20 cellular contexts compared by ENCODE assay signal in genomic region chr7:149796287-149796860, GRCh38. TPM values are rescaled to one million over a fixed set of nuclear protein-coding genes. Genes with fewer than 3 reads are reported as not detected.
A peak's percentile ranks its signal among the peaks of the same experiment; 100 is the strongest.
DNase-seq lines count a peak whose midpoint lies in the region; ATAC-seq, FAIRE-seq and TF ChIP-seq lines count a peak whose summit lies in the region.
"Had no signal": no experiment of that assay in that cellular context is flagged by ENCODE, and none has a peak within 500 bp of the region (broad histone marks: within the 10 kb centered on the region; RNA-seq: fewer than 3 reads in every experiment).

No MANE protein-coding gene starts in this region.

- H3K9ac ChIP-seq in HepG2 (ENCODE audit: insufficient read depth, low read depth, low read length) (no peak overlapping the region), neural progenitor cell (no peak overlapping the region)
- H3K9ac ChIP-seq: BLaER1 had no signal

- WGBS in HepG2 (ENCODE audit: low lambda C conversion rate) = 80% methylated on average over 12 of the region's 19 CpGs
- WGBS in right lobe of liver (ENCODE audit: insufficient coverage, low coverage, low lambda C conversion rate, missing lambda C conversion rate) = no CpG with 5 or more reads among the region's 19 CpGs

- no peaks in the 10 kb centered on the region for H3K9me3 ChIP-seq in HepG2 (ENCODE audit: low read length)
- no peaks in the 10 kb centered on the region for H3K9me3 ChIP-seq in right lobe of liver
- H3K9me3 ChIP-seq in neural progenitor cell (ENCODE audit: low read depth) = no peaks in the 10 kb centered on the region
- H3K9me3 ChIP-seq in vagina = no peaks in the 10 kb centered on the region
- H3K9me3 ChIP-seq: BLaER1 had no signal

- H4K20me1 ChIP-seq in HepG2 (ENCODE audit: insufficient read depth, low read length) (no peaks in the 10 kb centered on the region), neural progenitor cell (ENCODE audit: low read depth) (no peaks in the 10 kb centered on the region)
- H4K20me1 ChIP-seq: BLaER1 had no signal

- TF ChIP-seq RAD21 in HepG2 (CRISPR knock-in tag; IDR thresholded peaks at IDR 0.05) = no peak

- no peaks in the 10 kb centered on the region for H3K9me3 Mint-ChIP-seq in WTC11
- H3K9me3 Mint-ChIP-seq in neural progenitor cell = no peaks in the 10 kb centered on the region
- H3K9me3 Mint-ChIP-seq: CD4-positive, alpha-beta memory T cell; HFFc6 had no signal

- TF ChIP-seq EP300 in HepG2 (IDR thresholded peaks at IDR 0.05; ENCODE audit: low read depth in 2 of 2, low read length in 2 of 2) = no peak
- no peak for TF ChIP-seq EP300 in HepG2 (CRISPR knock-in tag; IDR thresholded peaks at IDR 0.05; ENCODE audit: borderline replicate concordance)

- no peaks in the 10 kb centered on the region for H3K36me3 ChIP-seq in HepG2 (replicated peaks in 1 of 2; ENCODE audit: control insufficient read depth in 1 of 2, insufficient read depth in 2 of 2, low read length in 2 of 2)
- H3K36me3 ChIP-seq in right lobe of liver = no peaks in the 10 kb centered on the region
- no peaks in the 10 kb centered on the region for H3K36me3 ChIP-seq in neural progenitor cell
- no peaks in the 10 kb centered on the region for H3K36me3 ChIP-seq in vagina
- H3K36me3 ChIP-seq: BLaER1 had no signal

- H2AFZ ChIP-seq in HepG2 (ENCODE audit: low read length) = no peak overlapping the region
- H2AFZ ChIP-seq in neural progenitor cell (replicated peaks) = no peak overlapping the region

- no peak for TF ChIP-seq POLR2A in HepG2 (IDR thresholded peaks at IDR 0.05; ENCODE audit: insufficient read depth in 1 of 2, low read depth in 2 of 2, low read length in 2 of 2)
- no peak for TF ChIP-seq POLR2A in right lobe of liver (IDR thresholded peaks at IDR 0.05)
- no peak for TF ChIP-seq POLR2A in vagina (IDR thresholded peaks at IDR 0.05)

- FAIRE-seq in HepG2 (lab: Jason Lieb, UNC) = no peak
- FAIRE-seq: H54 had no signal

- POLR2A ChIA-PET in HepG2 (lab: Yijun Ruan, JAX) = no interaction called here
- POLR2A ChIA-PET in WTC11 (lab: Charles Lee) = no interaction called here

- H3K79me2 ChIP-seq in HepG2 (ENCODE audit: insufficient read depth, low read length) = no peaks in the 10 kb centered on the region
- H3K79me2 ChIP-seq in neural progenitor cell (ENCODE audit: low read depth) = no peaks in the 10 kb centered on the region

- H3K4me2 ChIP-seq in HepG2 (ENCODE audit: low read depth, low read length) = no peak overlapping the region
- H3K4me2 ChIP-seq in neural progenitor cell = no peak overlapping the region

- H3F3A ChIP-seq in neural progenitor cell (ENCODE audit: low read depth) = no peaks in the 10 kb centered on the region

- in situ Hi-C loops in HepG2 (cut with HindIII; ENCODE audit: extremely low pct_ligation_motif_present, low pct_unique_long_range_greater_than_20kb) = no loop called here

- no peak overlapping the region for H3K27ac Mint-ChIP-seq in WTC11
- H3K27ac Mint-ChIP-seq in neural progenitor cell = no peak overlapping the region
- H3K27ac Mint-ChIP-seq: CD4-positive, alpha-beta memory T cell; HFFc6 had no signal

- no peaks in the 10 kb centered on the region for H3K4me1 ChIP-seq in HepG2 (ENCODE audit: insufficient read depth, low read length)
- no peaks in the 10 kb centered on the region for H3K4me1 ChIP-seq in right lobe of liver
- no peaks in the 10 kb centered on the region for H3K4me1 ChIP-seq in neural progenitor cell
- no peaks in the 10 kb centered on the region for H3K4me1 ChIP-seq in vagina

- DNase-seq in HepG2 (ENCODE audit: low spot score) = no peak
- DNase-seq in right lobe of liver = no peak
- peak; percentile 59 for DNase-seq in WTC11 (ENCODE audit: low spot score)
- DNase-seq in iPS-NIHi11 (ENCODE audit: low spot score) = peak; percentile 62
- DNase-seq in neural progenitor cell (ENCODE audit: low spot score) = no peak
- DNase-seq in NCI-H2227 treated with DMSO at 0.1 percent for 48 hours (lab: John Stamatoyannopoulos, UW) = no peak
- no peak for DNase-seq in vagina (ENCODE audit: extremely low spot score in 2 of 2)
- DNase-seq in DMS79 (lab: John Stamatoyannopoulos, UW) = no peak
- DNase-seq: 8988T; CD4-positive, alpha-beta memory T cell; DMS153; DMS79 treated with DMSO at 0.1 percent for 48 hours; GF-D8; HFFc6; IMR-90; KBM-7 had no signal

- CTCF ChIA-PET in HepG2 (lab: Yijun Ruan, JAX; ENCODE audit: low intra/inter-chr PET ratio, low total read pairs) (no interaction called here), WTC11 (lab: Charles Lee) (interaction anchor here (0.7 to 5.0 kb wide), 10 partner anchors 7 to 172 kb away, joined by 3 to 43 read pairs (median 5); partner anchors contain the start of gene ZNF862)

- 0 out of 5 replicates have a peak, but pooled peaks cover 1 to 6% of the 10 kb centered on the region in 2 experiments for H3K27me3 ChIP-seq in HepG2 (ENCODE audit: control insufficient read depth in 1 of 2, insufficient read depth in 2 of 2, low read length in 2 of 2)
- no peaks in the 10 kb centered on the region for H3K27me3 ChIP-seq in right lobe of liver
- peaks cover 14% of the 10 kb centered on the region for H3K27me3 ChIP-seq in neural progenitor cell
- no peaks in the 10 kb centered on the region for H3K27me3 ChIP-seq in vagina
- H3K27me3 ChIP-seq: BLaER1 had no signal

- intact Hi-C loops in HepG2 (cut with micrococcal nuclease; ENCODE audit: unreplicated experiment) = no loop called here
- intact Hi-C loops in right lobe of liver (cut with DNase I) = no loop called here
- intact Hi-C loops in vagina (cut with DNase I) = no loop called here

- no peaks in the 10 kb centered on the region for H3K36me3 Mint-ChIP-seq in WTC11
- H3K36me3 Mint-ChIP-seq in neural progenitor cell = no peaks in the 10 kb centered on the region
- H3K36me3 Mint-ChIP-seq: CD14-positive monocyte; CD4-positive, alpha-beta memory T cell had no signal

- ATAC-seq in HepG2 (no peak), right lobe of liver (no peak), WTC11 (peak; percentile 53)

- TF ChIP-seq CTCF in HepG2 (CRISPR knock-in tag; IDR thresholded peaks at IDR 0.05) (0 out of 2 replicates have a peak, but pooled peaks have one; percentile 7), right lobe of liver (IDR thresholded peaks at IDR 0.05) (no peak), WTC11 (IDR thresholded peaks at IDR 0.05) (no peak), neural progenitor cell (IDR thresholded peaks at IDR 0.05) (no peak), vagina (IDR thresholded peaks at IDR 0.05) (no peak)

- H3K27ac ChIP-seq in HepG2 (ENCODE audit: extremely low read length, insufficient read depth, low read length) = no peak overlapping the region
- H3K27ac ChIP-seq in right lobe of liver = no peak overlapping the region
- no peak overlapping the region for H3K27ac ChIP-seq in neural progenitor cell
- no peak overlapping the region for H3K27ac ChIP-seq in vagina
- H3K27ac ChIP-seq: BLaER1, HL-60 had no signal

- no peak overlapping the region for H3K4me3 ChIP-seq in HepG2 (replicated peaks in 1 of 3; ENCODE audit: insufficient read depth in 1 of 3, low read depth in 2 of 3, low read length in 3 of 3)
- H3K4me3 ChIP-seq in right lobe of liver = no peak overlapping the region
- H3K4me3 ChIP-seq in neural progenitor cell = no peak overlapping the region
- H3K4me3 ChIP-seq in vagina = no peak overlapping the region
- H3K4me3 ChIP-seq: BLaER1 had no signal

- BruUV-seq in HepG2 (replicated peaks; lab: Mats Ljungman, UMichigan) = no TSS peak

- H3K4me3 Mint-ChIP-seq in WTC11 (no peak overlapping the region), neural progenitor cell (no peak overlapping the region)
- H3K4me3 Mint-ChIP-seq: CD14-positive monocyte; CD4-positive, alpha-beta memory T cell; HFFc6 had no signal

- H3K27me3 Mint-ChIP-seq in WTC11 (ENCODE audit: low read depth) (peaks cover 11% of the 10 kb centered on the region), neural progenitor cell (ENCODE audit: insufficient read depth, low read depth) (peaks cover 7% of the 10 kb centered on the region)

- H3K4me1 Mint-ChIP-seq in WTC11 (no peaks in the 10 kb centered on the region), neural progenitor cell (peaks cover 20% of the 10 kb centered on the region)
- H3K4me1 Mint-ChIP-seq: CD14-positive monocyte had no signal

RNA-seq across cellular contexts. Expression of gene ZNF467, which starts 23.0 kb away (rescaled TPM):
- not detected in 2 replicates for total RNA-seq in HepG2 (2016; rRNA removed; fragmentation: Illumina TruSeq; extraction: Trizol)
- not detected in 2 replicates for total RNA-seq in HepG2 (2016; cell fraction: cytosol; rRNA removed; fragmentation: Illumina TruSeq; extraction: Trizol; ENCODE audit: low read depth)
- not detected in 2 replicates for total RNA-seq in HepG2 (2016; cell fraction: insoluble cytoplasmic fraction; rRNA removed; fragmentation: Illumina TruSeq; extraction: Trizol)
- not detected in 2 replicates for total RNA-seq in HepG2 (2016; cell fraction: membrane; rRNA removed; fragmentation: Illumina TruSeq; extraction: Trizol)
- total RNA-seq in HepG2 (2016; cell fraction: nucleus; rRNA removed; fragmentation: Illumina TruSeq; extraction: Trizol) = not detected in 2 replicates
- 0.03 TPM in 1 of 2 replicates, not detected in the other for polyA plus RNA-seq in HepG2 (2011; rRNA removed)
- 0.01 and 0.04 TPM in 2 replicates for polyA plus RNA-seq in HepG2 (2011; cell fraction: cytosol; rRNA removed)
- 0.27 and 0.28 TPM in 2 replicates for polyA plus RNA-seq in HepG2 (2011; cell fraction: nucleus; rRNA removed)
- polyA plus RNA-seq in HepG2 (2012) = not detected in 2 replicates
- 0.05 and 0.08 TPM in 2 replicates for polyA plus RNA-seq in HepG2 (2016; cell fraction: cytosol; fragmentation: Illumina TruSeq; extraction: Trizol; ENCODE audit: low read depth)
- not detected in 2 replicates for polyA plus RNA-seq in HepG2 (2016; cell fraction: insoluble cytoplasmic fraction; fragmentation: Illumina TruSeq; extraction: Trizol; ENCODE audit: low read depth)
- polyA plus RNA-seq in HepG2 (2016; cell fraction: membrane; fragmentation: Illumina TruSeq; extraction: Trizol; ENCODE audit: low read depth) = not detected in 2 replicates
- polyA plus RNA-seq in HepG2 (2016; cell fraction: nucleus; fragmentation: Illumina TruSeq; extraction: Trizol; ENCODE audit: insufficient read depth, low read depth) = not detected in 2 replicates
- 0.06 TPM in 1 of 2 replicates, not detected in the other for polyA minus RNA-seq in HepG2 (2011; rRNA and poly(A)+ RNA removed; ENCODE audit: low replicate concordance)
- polyA minus RNA-seq in HepG2 (2011; cell fraction: cytosol; rRNA and poly(A)+ RNA removed) = not detected in 2 replicates
- polyA minus RNA-seq in HepG2 (2011; cell fraction: nucleus; rRNA and poly(A)+ RNA removed) = not detected in 2 replicates
- 10 to 100 TPM in 1 of 6 experiments, 1 to 10 TPM in 5; 3.6 to 14.6 (median 5.8) TPM for total RNA-seq in right lobe of liver
- 0.70 to 1.2 TPM (median 0.73 TPM) in 3 replicates for total RNA-seq in WTC11 (2021)
- total RNA-seq in neural progenitor cell (ENCODE audit: low replicate concordance) = 0.17 and 1.7 TPM in 2 replicates
- total RNA-seq in vagina = 13.3 TPM
- total RNA-seq: IMR-90 had no signal

RNA-seq across cellular contexts. Expression of gene ZNF862, which starts 41.8 kb away (rescaled TPM):
- total RNA-seq in HepG2 (2016; rRNA removed; fragmentation: Illumina TruSeq; extraction: Trizol) (0.89 and 1.0 TPM in 2 replicates), right lobe of liver (10 to 100 TPM in 2 of 6 experiments, 1 to 10 TPM in 4; 2.5 to 11.3 (median 7.1) TPM), WTC11 (2021) (3.6 to 6.3 TPM (median 5.8 TPM) in 3 replicates), neural progenitor cell (ENCODE audit: low replicate concordance) (5.9 and 12.6 TPM in 2 replicates), vagina (21.1 TPM)
- total RNA-seq in HepG2 (2016; cell fraction: cytosol; rRNA removed; fragmentation: Illumina TruSeq; extraction: Trizol; ENCODE audit: low read depth) = 0.10 and 0.35 TPM in 2 replicates
- total RNA-seq in HepG2 (2016; cell fraction: insoluble cytoplasmic fraction; rRNA removed; fragmentation: Illumina TruSeq; extraction: Trizol) = 0.67 and 0.80 TPM in 2 replicates
- 0.46 and 0.55 TPM in 2 replicates for total RNA-seq in HepG2 (2016; cell fraction: membrane; rRNA removed; fragmentation: Illumina TruSeq; extraction: Trizol)
- 2.0 TPM in 2 replicates for total RNA-seq in HepG2 (2016; cell fraction: nucleus; rRNA removed; fragmentation: Illumina TruSeq; extraction: Trizol)
- polyA plus RNA-seq in HepG2 (2011; rRNA removed) = 2.0 and 2.8 TPM in 2 replicates
- polyA plus RNA-seq in HepG2 (2011; cell fraction: cytosol; rRNA removed) = 1.0 and 1.3 TPM in 2 replicates
- 7.1 and 8.7 TPM in 2 replicates for polyA plus RNA-seq in HepG2 (2011; cell fraction: nucleus; rRNA removed)
- polyA plus RNA-seq in HepG2 (2012) = 0.76 and 1.6 TPM in 2 replicates
- polyA plus RNA-seq in HepG2 (2016; cell fraction: cytosol; fragmentation: Illumina TruSeq; extraction: Trizol; ENCODE audit: low read depth) = 0.25 and 0.28 TPM in 2 replicates
- 0.27 and 0.70 TPM in 2 replicates for polyA plus RNA-seq in HepG2 (2016; cell fraction: insoluble cytoplasmic fraction; fragmentation: Illumina TruSeq; extraction: Trizol; ENCODE audit: low read depth)
- polyA plus RNA-seq in HepG2 (2016; cell fraction: membrane; fragmentation: Illumina TruSeq; extraction: Trizol; ENCODE audit: low read depth) = 0.29 and 0.43 TPM in 2 replicates
- polyA plus RNA-seq in HepG2 (2016; cell fraction: nucleus; fragmentation: Illumina TruSeq; extraction: Trizol; ENCODE audit: insufficient read depth, low read depth) = 1.9 and 2.0 TPM in 2 replicates
- polyA minus RNA-seq in HepG2 (2011; rRNA and poly(A)+ RNA removed; ENCODE audit: low replicate concordance) = 2.0 and 5.0 TPM in 2 replicates
- 0.59 and 1.2 TPM in 2 replicates for polyA minus RNA-seq in HepG2 (2011; cell fraction: cytosol; rRNA and poly(A)+ RNA removed)
- polyA minus RNA-seq in HepG2 (2011; cell fraction: nucleus; rRNA and poly(A)+ RNA removed) = 6.6 and 10.3 TPM in 2 replicates

Comparison
In these comparisons a context has a peak if more than half of its experiments do, and no peak if none do; other contexts are left out.
1. DNase-seq: peak in WTC11 (single experiment) and iPS-NIHi11 (single experiment); none in HepG2 (single experiment), right lobe of liver (0 of 3), neural progenitor cell (single experiment), NCI-H2227 treated with DMSO at 0.1 percent for 48 hours (single experiment), vagina (0 of 2) and DMS79 (single experiment).
2. Of the 50 proteins assayed by ChIP-seq in both HepG2 and WTC11: peak only in HepG2: CTCF; only in WTC11: none; in both: none; in neither: 49.